In genomic region chr13:82011355-82011754, GRCh38 we compare ENCODE assay signal across 21 cellular contexts.
DNase-seq lines count a peak whose midpoint lies in the region; ATAC-seq, FAIRE-seq and TF ChIP-seq lines count a peak whose summit lies in the region.
"Had no signal": no experiment of that assay in that cellular context is flagged by ENCODE, and none has a peak within 500 bp of the region (broad histone marks: within the 10 kb centered on the region; RNA-seq: fewer than 3 reads in every experiment).

No MANE protein-coding gene starts in this region.

- TF ChIP-seq CTCF in H1 (IDR thresholded peaks at IDR 0.05; ENCODE audit: control extremely low read depth in 1 of 3, insufficient read depth in 1 of 3, low read depth in 1 of 3, low read length in 3 of 3) = no peak

- TF ChIP-seq POLR2A in H1 (IDR thresholded peaks at IDR 0.05; ENCODE audit: control extremely low read depth in 1 of 2, low read depth in 2 of 2, low read length in 2 of 2) = no peak

- no peak overlapping the region for H2BK15ac ChIP-seq in H1 (ENCODE audit: low read length)

- no peak for TF ChIP-seq EP300 in H1 (IDR thresholded peaks at IDR 0.05; ENCODE audit: borderline replicate concordance in 1 of 2, low read depth in 2 of 2, low read length in 2 of 2)

- H3K27ac ChIP-seq in H1 (ENCODE audit: low read depth, low read length) = no peak overlapping the region
- H3K27ac ChIP-seq in iPS-20b (ENCODE audit: low read length) = no peak overlapping the region
- H3K27ac ChIP-seq: HL-60, SJCRH30 had no signal

- no peak overlapping the region for H2BK20ac ChIP-seq in H1 (ENCODE audit: low read length)

- no peaks in the 10 kb centered on the region for H3K79me1 ChIP-seq in H1 (ENCODE audit: low read depth, low read length)

- H3K56ac ChIP-seq in H1 (replicated peaks; ENCODE audit: insufficient read length, low read depth, low read length) = no peak overlapping the region

- no peak overlapping the region for H3K18ac ChIP-seq in H1 (ENCODE audit: extremely low read depth, low read length)

- H3K4ac ChIP-seq in H1 (replicated peaks; ENCODE audit: insufficient read length, low read depth, low read length) = no peak overlapping the region

- peak; percentile 13 for FAIRE-seq in H1 (lab: Jason Lieb, UNC)
- FAIRE-seq: GM19239, H54, RCC 7860 had no signal

- no peaks in the 10 kb centered on the region for H3K79me2 ChIP-seq in H1 (ENCODE audit: control insufficient read depth in 1 of 2, insufficient read depth in 2 of 2, low read length in 2 of 2)

- no peaks in the 10 kb centered on the region for H4K20me1 ChIP-seq in H1 (replicated peaks in 1 of 2; ENCODE audit: control insufficient read depth in 1 of 2, insufficient read depth in 2 of 2, low read length in 2 of 2)

- H3K9ac ChIP-seq in NT2/D1 (ENCODE audit: insufficient read length, low read depth) = no peak overlapping the region
- no peak overlapping the region for H3K9ac ChIP-seq in H1 (replicated peaks in 1 of 4; ENCODE audit: extremely low read depth in 1 of 4, low read depth in 3 of 4, low read length in 3 of 4)
- H3K9ac ChIP-seq in iPS-20b (ENCODE audit: low read depth, low read length) = peak overlapping the region; percentile 44; the same call in 1 of the 2 replicates

- no peak overlapping the region for H3K14ac ChIP-seq in H1 (ENCODE audit: insufficient read length)

- POLR2A ChIA-PET in H1 (lab: Charles Lee; ENCODE audit: partially characterized antibody) = interaction anchor here (0.7 to 0.9 kb wide), 2 partner anchors 25 to 136 kb away, joined by 4 to 5 read pairs; no protein-coding TSS in a partner anchor

- H2BK5ac ChIP-seq in H1 (ENCODE audit: low read depth, low read length) = no peak overlapping the region

- no peak overlapping the region for H4K8ac ChIP-seq in H1 (ENCODE audit: extremely low read depth, insufficient read depth, low read length)

- no peak overlapping the region for H2AFZ ChIP-seq in H1 (ENCODE audit: low read length)

- H3K23ac ChIP-seq in H1 (ENCODE audit: insufficient read length) = no peak overlapping the region

- no peak overlapping the region for H3K4me2 ChIP-seq in H1 (ENCODE audit: insufficient read depth in 1 of 2, low read depth in 2 of 2, low read length in 2 of 2)

- H2BK120ac ChIP-seq in H1 (replicated peaks; ENCODE audit: low read depth, low read length) = no peak overlapping the region

- TF ChIP-seq RAD21 in H1 (IDR thresholded peaks at IDR 0.05 in 1 of 2, conservative IDR thresholded peaks at IDR 0.05 in 1 of 2; ENCODE audit: low read depth in 2 of 2, low read length in 2 of 2) = no peak

- H4K91ac ChIP-seq in H1 (replicated peaks; ENCODE audit: insufficient read length, low read length) = no peak overlapping the region

- H3K9me3 ChIP-seq in NT2/D1 (ENCODE audit: insufficient read depth, low read length) = no peaks in the 10 kb centered on the region
- no peaks in the 10 kb centered on the region for H3K9me3 ChIP-seq in H1 (ENCODE audit: insufficient read depth in 2 of 2, low read depth in 1 of 2, low read length in 1 of 2)
- no peaks in the 10 kb centered on the region for H3K9me3 ChIP-seq in iPS-20b (ENCODE audit: insufficient read depth, low read depth, low read length)
- H3K9me3 ChIP-seq: SJCRH30 had no signal

- no peak overlapping the region for H3K4me3 ChIP-seq in NT2/D1 (ENCODE audit: insufficient read length, low read depth)
- H3K4me3 ChIP-seq in H1 (ENCODE audit: extremely low read depth in 1 of 4, insufficient read depth in 2 of 4, low read depth in 3 of 4, low read length in 4 of 4) = peak overlapping the region in 1 of 4 experiments; percentile 7; a peak in 1 of 8 replicates
- 0 out of 2 replicates have a peak overlapping the region, but pooled peaks have one; percentile 22 for H3K4me3 ChIP-seq in iPS-20b (ENCODE audit: low read length)
- H3K4me3 ChIP-seq: SJCRH30 had no signal

- H2AK5ac ChIP-seq in H1 (ENCODE audit: low read depth, low read length) = no peak overlapping the region

- H3K23me2 ChIP-seq in H1 (ENCODE audit: low read depth, low read length) = no peaks in the 10 kb centered on the region

- intact Hi-C loops in posterior cingulate gyrus (cut with DNase I) = no loop called here

- no peak overlapping the region for H2BK12ac ChIP-seq in H1 (ENCODE audit: low read depth, low read length)

- H3K36me3 ChIP-seq in NT2/D1 (ENCODE audit: insufficient read depth, insufficient read length, low read length) (no peaks in the 10 kb centered on the region), H1 (ENCODE audit: control insufficient read depth in 2 of 4, insufficient read depth in 4 of 4, low read length in 3 of 4) (no peaks in the 10 kb centered on the region), iPS-20b (ENCODE audit: insufficient read depth, low read depth, low read length) (no peaks in the 10 kb centered on the region)
- H3K36me3 ChIP-seq: SJCRH30 had no signal

- CTCF ChIA-PET in H1 (lab: Charles Lee; ENCODE audit: partially characterized antibody) = interaction anchor here (0.6 to 1.6 kb wide), 3 partner anchors 12 to 136 kb away, joined by 3 to 4 read pairs (median 3); no protein-coding TSS in a partner anchor

- H4K5ac ChIP-seq in H1 (ENCODE audit: insufficient read length, low read depth, low read length) = no peak overlapping the region

- DNase-seq in NT2/D1 (ENCODE audit: low read depth, low spot score) (peak; percentile 42), H1 (ENCODE audit: low read depth in 1 of 2, low spot score in 2 of 2) (no peak), posterior cingulate gyrus (no peak), SW 1271 (lab: John Stamatoyannopoulos, UW) (no peak)
- DNase-seq: CD4-positive, CD25-positive, alpha-beta regulatory T cell; EL; HFFc6; MV-4-11; NCI-H1105 treated with DMSO at 0.1 percent for 48 hours; NCI-H2029 treated with DMSO at 0.1 percent for 48 hours; NCI-H345; NCI-H524; NCI-H82 had no signal

- no peaks in the 10 kb centered on the region for H3K27me3 ChIP-seq in NT2/D1 (ENCODE audit: insufficient read depth, insufficient read length)
- no peaks in the 10 kb centered on the region for H3K27me3 ChIP-seq in H1 (replicated peaks in 1 of 4; ENCODE audit: control insufficient read depth in 3 of 4, extremely low read depth in 1 of 4, insufficient read depth in 3 of 4, low read length in 3 of 4)
- H3K27me3 ChIP-seq in iPS-20b (ENCODE audit: insufficient read depth, low read length) = no peaks in the 10 kb centered on the region
- H3K27me3 ChIP-seq: SJCRH30 had no signal

- ATAC-seq in GM21515 (IDR thresholded peaks at IDR 0.05; ENCODE audit: unreplicated experiment) (no peak), SK-N-SH treated with all-trans-retinoic acid at 6 μM for 48 hours (no peak)

- 24% methylated on average over 1 of the region's 1 CpG; no CpG with 5 or more reads in 1 of the 2 experiments for WGBS in H1 (ENCODE audit: extremely low coverage in 1 of 2, insufficient coverage in 1 of 2, insufficient read length in 1 of 2, insufficient replicate concordance in 2 of 2, low coverage in 1 of 2, low lambda C conversion rate in 2 of 2, missing lambda C conversion rate in 1 of 2), 2 experiments

- H3K4me1 ChIP-seq in NT2/D1 (ENCODE audit: insufficient read depth, insufficient read length) (no peaks in the 10 kb centered on the region), H1 (replicated peaks in 1 of 4; ENCODE audit: control insufficient read depth in 3 of 4, insufficient read depth in 4 of 4, low read length in 3 of 4) (peaks cover 0 to 11% (median 2%) of the 10 kb centered on the region in 4 experiments; a peak in 5 of 7 replicates), iPS-20b (ENCODE audit: insufficient read depth, low read length) (peaks cover 18% of the 10 kb centered on the region)

TF ChIP-seq in H1, 55 proteins besides CTCF, POLR2A, EP300 and RAD21 (continues in another document):
- TF ChIP-seq SIRT6 (IDR thresholded peaks at IDR 0.05; ENCODE audit: low read length) (no peak), CBX5 (IDR thresholded peaks at IDR 0.05; ENCODE audit: low read depth, low read length) (no peak), MAX (IDR thresholded peaks at IDR 0.05) (peak; percentile 16; the same call in 1 of the 2 replicates), NANOG (IDR thresholded peaks at IDR 0.05; ENCODE audit: insufficient read depth, low read depth, low read length, poor library complexity, severe bottlenecking) (no peak), USF2 (IDR thresholded peaks at IDR 0.05; ENCODE audit: low read length) (no peak), SP2 (IDR thresholded peaks at IDR 0.05; ENCODE audit: low read length) (no peak), HDAC2 (IDR thresholded peaks at IDR 0.05; ENCODE audit: borderline replicate concordance in 1 of 2, low read depth in 2 of 2, low read length in 2 of 2) (no peak)

TF ChIP-seq in SK-N-SH treated with all-trans-retinoic acid at 6 μM for 48 hours, 23 proteins besides CTCF, POLR2A, EP300 and RAD21 (continues in another document):
- no peak for TF ChIP-seq CSRNP3 (CRISPR knock-in tag; IDR thresholded peaks at IDR 0.05)
- no peak for TF ChIP-seq PATZ1 (CRISPR knock-in tag; IDR thresholded peaks at IDR 0.05; ENCODE audit: borderline replicate concordance)
